8 cellular contexts compared by ENCODE assay signal in the genomic region with DNA sequence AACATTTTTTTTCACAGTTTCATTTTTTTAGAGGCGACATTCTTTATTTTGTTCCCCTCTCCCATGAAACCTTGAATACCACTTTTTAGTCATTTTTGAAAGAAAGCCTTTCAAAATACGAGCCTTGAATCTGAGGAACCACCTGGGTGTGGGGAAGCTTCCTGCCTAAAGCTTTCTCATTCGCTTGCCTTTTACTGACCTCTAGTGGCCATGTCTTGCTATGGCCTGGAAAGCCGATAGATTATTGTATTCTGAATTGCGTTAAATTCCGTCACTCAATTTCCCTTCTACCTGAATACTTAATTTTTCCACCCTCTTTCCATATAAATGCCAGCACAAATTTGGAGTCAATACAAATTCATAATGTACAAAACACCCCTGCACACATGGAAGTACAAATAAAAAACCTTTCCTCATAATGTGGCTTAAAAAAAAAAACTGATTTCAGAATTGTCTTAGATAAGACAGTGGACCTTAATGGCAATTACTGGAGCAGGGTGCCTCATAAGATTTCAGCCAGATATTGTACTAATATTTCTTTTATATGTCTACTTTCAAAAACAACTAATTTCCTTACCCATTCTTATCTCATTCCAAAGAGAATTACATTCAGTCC.
DNase-seq lines count a peak whose midpoint lies in the region; ATAC-seq and TF ChIP-seq lines count a peak whose summit lies in the region.

No MANE protein-coding gene starts in this region.

- H3K9me3 ChIP-seq in PC-3 (ENCODE audit: low read length) (no peaks in the 10 kb centered on the region), cardiac muscle cell (ENCODE audit: low read depth) (no peaks in the 10 kb centered on the region)

- H4K20me1 ChIP-seq in PC-3 (ENCODE audit: low read length) = no peaks in the 10 kb centered on the region

- H3K27me3 ChIP-seq in PC-3 (ENCODE audit: low read length) (no peaks in the 10 kb centered on the region), cardiac muscle cell (no peaks in the 10 kb centered on the region)

- no peaks in the 10 kb centered on the region for H3K9me3 Mint-ChIP-seq in activated naive CD4-positive, alpha-beta T cell treated with anti-CD3 and anti-CD28 coated beads, Interleukin-2, amount 50 U/mL, for 72 hours

- intact Hi-C loops in PC-3 (cut with micrococcal nuclease) = loop anchor here (1.0 to 10.0 kb wide), 7 partner anchors 65 to 1663 kb away; no protein-coding TSS in a partner anchor

- DNase-seq in GM10266 (ENCODE audit: extremely low spot score) (peak; percentile 65), HUDEP-2 (lab: John Stamatoyannopoulos, UW; ENCODE audit: unreplicated experiment in 76 of 76) (peak in 56 of 76 experiments; percentile 1 to 75 (median 36)), PC-3 (peak; percentile 90), cardiac muscle cell (ENCODE audit: low read depth in 1 of 2, low spot score in 1 of 2) (peak; percentile 73 to 81), putamen (ENCODE audit: low spot score) (peak; percentile 39), T1000 (lab: John Stamatoyannopoulos, UW) (no peak)
- peak in 1 of 2 donors; percentile 60 for DNase-seq in activated naive CD4-positive, alpha-beta T cell treated with anti-CD3 and anti-CD28 coated beads, Interleukin-2, amount 50 U/mL, for 72 hours (ENCODE audit: low spot score in 2 of 2)

- POLR2A ChIA-PET in PC-3 (lab: Charles Lee; ENCODE audit: unreplicated experiment) = no interaction called here

- no peaks in the 10 kb centered on the region for H3F3A ChIP-seq in PC-3 (ENCODE audit: low read length, unreplicated experiment)

- BruUV-seq in PC-3 (replicated peaks; lab: Mats Ljungman, UMichigan) = no TSS peak

- H3K27ac ChIP-seq in PC-3 (ENCODE audit: low read length) (no peak overlapping the region), cardiac muscle cell (no peak overlapping the region)

- no peaks in the 10 kb centered on the region for H3K79me2 ChIP-seq in PC-3 (ENCODE audit: low read length)

- no peaks in the 10 kb centered on the region for H3K9me2 ChIP-seq in PC-3 (replicated peaks; ENCODE audit: low read length)

- no peak overlapping the region for H3K9ac ChIP-seq in PC-3 (ENCODE audit: low read length)

- H3K36me3 Mint-ChIP-seq in activated naive CD4-positive, alpha-beta T cell treated with anti-CD3 and anti-CD28 coated beads, Interleukin-2, amount 50 U/mL, for 72 hours = no peaks in the 10 kb centered on the region

- CTCF ChIA-PET in PC-3 (lab: Charles Lee) = interaction anchor here (0.6 to 0.7 kb wide), 5 partner anchors 119 to 554 kb away, joined by 3 to 4 read pairs (median 3); no protein-coding TSS in a partner anchor

- H3K27ac Mint-ChIP-seq in activated naive CD4-positive, alpha-beta T cell treated with anti-CD3 and anti-CD28 coated beads, Interleukin-2, amount 50 U/mL, for 72 hours = no peak overlapping the region

- TF ChIP-seq CTCF in GM10266 (IDR thresholded peaks at IDR 0.05; ENCODE audit: control insufficient read depth, insufficient read depth, low read depth, missing control alignments) = peak; percentile 85
- TF ChIP-seq CTCF in PC-3 (conservative IDR thresholded peaks at IDR 0.05; ENCODE audit: low read depth, low read length) = peak; percentile 98
- TF ChIP-seq CTCF in cardiac muscle cell (IDR thresholded peaks at IDR 0.05; ENCODE audit: low read depth, low read length) = peak; percentile 93

- ATAC-seq in GM21619 (IDR thresholded peaks at IDR 0.05; ENCODE audit: unreplicated experiment) (peak; percentile 98), PC-3 (peak; percentile 94)
- ATAC-seq in activated naive CD4-positive, alpha-beta T cell treated with anti-CD3 and anti-CD28 coated beads, Interleukin-2, amount 50 U/mL, for 72 hours = peak; percentile 52 to 75

- peak overlapping the region; percentile 42 for H2AFZ ChIP-seq in PC-3 (ENCODE audit: low read length)

- no peaks in the 10 kb centered on the region for H3K36me3 ChIP-seq in PC-3 (ENCODE audit: low read depth, low read length)
- H3K36me3 ChIP-seq in cardiac muscle cell = no peaks in the 10 kb centered on the region

- H3K4me3 ChIP-seq in PC-3 (ENCODE audit: low read length) (no peak overlapping the region), cardiac muscle cell (no peak overlapping the region)

- H3K4me1 ChIP-seq in PC-3 (ENCODE audit: insufficient read depth, low read length) (no peaks in the 10 kb centered on the region), cardiac muscle cell (ENCODE audit: low read depth) (no peaks in the 10 kb centered on the region)

- H3K4me2 ChIP-seq in PC-3 (ENCODE audit: low read length) = peak overlapping the region; percentile 30
